In the genomic region with DNA sequence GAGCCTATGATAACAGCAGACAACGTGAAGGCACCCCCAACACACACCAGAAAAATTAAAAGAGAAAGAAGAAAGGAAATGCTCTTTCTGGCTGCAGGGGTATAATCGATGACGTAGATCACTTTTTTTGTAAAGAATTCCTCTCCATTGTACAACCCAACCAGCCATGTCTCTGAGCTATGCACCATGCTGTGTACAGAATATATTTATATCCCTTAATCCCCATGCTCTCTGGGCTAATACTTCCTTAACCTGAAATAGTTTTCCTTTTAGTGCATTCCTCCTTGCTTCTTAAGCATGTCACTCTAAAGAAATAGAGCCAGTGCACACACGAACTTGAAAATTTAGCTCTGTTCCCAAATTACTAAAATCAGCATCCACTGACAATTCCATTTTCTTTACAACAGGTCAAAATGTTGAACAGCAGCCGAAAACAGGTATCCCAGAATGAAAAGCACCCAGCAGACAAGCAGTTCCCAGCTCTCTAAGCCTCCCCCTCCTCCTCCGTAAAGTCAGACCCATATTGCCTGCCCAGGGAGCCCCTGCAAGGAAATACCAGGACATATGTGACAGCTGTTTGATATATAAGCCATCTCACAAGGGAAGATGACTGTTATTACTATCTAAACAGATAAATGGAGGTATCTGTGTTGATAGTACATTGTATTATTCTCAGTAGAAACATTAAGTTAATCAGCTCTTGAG, we compare ENCODE assay signal across 18 cellular contexts.
"Had no signal": no experiment of that assay in that cellular context is flagged by ENCODE, and none has a peak within 500 bp of the region (broad histone marks: within the 10 kb centered on the region; RNA-seq: fewer than 3 reads in every experiment).

No MANE protein-coding gene starts in this region.

- H3K27ac ChIP-seq: epithelial cell of prostate, gastrocnemius medialis, psoas muscle, sigmoid colon, spleen, thoracic aorta, tibial nerve, upper lobe of left lung had no signal

- H3K27me3 ChIP-seq: gastrocnemius medialis, sigmoid colon, spleen, tibial nerve, upper lobe of left lung had no signal

- H3K4me3 ChIP-seq: gastrocnemius medialis, lung, psoas muscle, sigmoid colon, spleen, thoracic aorta, tibial nerve, upper lobe of left lung had no signal

- H3K9me3 ChIP-seq: gastrocnemius medialis, psoas muscle, sigmoid colon, spleen, thoracic aorta, tibial nerve, upper lobe of left lung had no signal

- H3K36me3 ChIP-seq: gastrocnemius medialis, sigmoid colon, spleen, thoracic aorta, tibial nerve, upper lobe of left lung had no signal

- DNase-seq: cortex of kidney; effector CD4-positive, alpha-beta T cell; foreskin fibroblast; gastrocnemius medialis; left ventricle myocardium superior; natural killer cell; psoas muscle; right cardiac atrium; sigmoid colon; spleen; stimulated activated CD4-positive, alpha-beta T cell treated with anti-CD3 and anti-CD28 coated beads, Interleukin-4, amount 100 ng/mL, for 4 hours; stimulated activated naive CD8-positive, alpha-beta T cell treated with anti-CD3 and anti-CD28 coated beads, Interleukin-15, Interleukin-2, amounts not matched to agents 100 U/mL and 50 U/mL, for 24 hours had no signal

- ATAC-seq: gastrocnemius medialis; left ventricle myocardium superior; natural killer cell; psoas muscle; right cardiac atrium; stimulated activated memory B cell treated with anti-CD40 and anti-IgM and Interleukin-4, amounts not matched to agents 10 μg/mL and 1 μg/mL and 100 μg/mL, for 72 hours; stimulated activated naive CD8-positive, alpha-beta T cell treated with anti-CD3 and anti-CD28 coated beads, Interleukin-15, Interleukin-2, amounts not matched to agents 100 U/mL and 50 U/mL, for 24 hours had no signal

- H3K4me1 ChIP-seq: gastrocnemius medialis, psoas muscle, sigmoid colon, spleen, tibial nerve, upper lobe of left lung had no signal
